Comparison of ENCODE assay signal across 9 cellular contexts in the genomic region with DNA sequence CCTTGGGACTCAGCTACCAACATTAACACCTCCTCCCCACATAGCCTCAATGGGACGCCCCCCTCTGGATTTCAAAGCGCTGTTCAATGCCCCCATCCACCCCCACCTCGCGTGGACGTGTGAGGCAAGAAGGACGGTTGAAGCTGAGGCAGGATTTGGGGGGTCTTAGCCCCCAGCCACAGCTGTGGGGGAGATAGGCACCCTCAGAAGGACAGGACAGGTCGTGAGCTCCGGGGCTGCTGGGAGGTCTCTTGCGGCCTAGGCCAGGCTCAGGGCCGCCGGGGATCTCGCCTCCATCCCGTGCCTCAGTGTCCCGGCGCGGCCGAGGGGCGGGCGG. TPM values are rescaled to one million over a fixed set of nuclear protein-coding genes. Genes with fewer than 3 reads are reported as not detected.
DNase-seq lines count a peak whose midpoint lies in the region; TF ChIP-seq lines count a peak whose summit lies in the region.
"Had no signal": no experiment of that assay in that cellular context is flagged by ENCODE, and none has a peak within 500 bp of the region (broad histone marks: within the 10 kb centered on the region; RNA-seq: fewer than 3 reads in every experiment).

No MANE protein-coding gene starts in this region.

- no peak overlapping the region for H2BK5ac ChIP-seq in mesendoderm (ENCODE audit: low read length)

- peak overlapping the region; percentile 39 for H3K27ac ChIP-seq in mesendoderm (ENCODE audit: low read depth, low read length)

- H3K27me3 ChIP-seq in mesendoderm (ENCODE audit: insufficient read depth, low read length, poor library complexity): no peaks in the 10 kb centered on the region

- H3K4me1 Mint-ChIP-seq in type B pancreatic cell (ENCODE audit: unreplicated experiment): peaks cover 6% of the 10 kb centered on the region

- H3K9me3 Mint-ChIP-seq in type B pancreatic cell: no peaks in the 10 kb centered on the region

- peaks cover 11% of the 10 kb centered on the region for H3K4me1 ChIP-seq in mesendoderm (ENCODE audit: control insufficient read depth, low read depth, low read length)

- H3K23ac ChIP-seq in mesendoderm (ENCODE audit: low read length): peak overlapping the region; percentile 72

- no peaks in the 10 kb centered on the region for H3K36me3 ChIP-seq in mesendoderm (ENCODE audit: control insufficient read depth, insufficient read depth, low read length)

- DNase-seq in activated gamma-delta T cell treated with Interleukin-2 at 50 U/mL for 16 hours: peak; percentile 5
- no peak for DNase-seq in activated gamma-delta T cell (lab: John Stamatoyannopoulos, UW)
- no peak for DNase-seq in astrocyte of the spinal cord (ENCODE audit: low read depth, low spot score)
- no peak for DNase-seq in mesendoderm
- DNase-seq in type B pancreatic cell (ENCODE audit: extremely low spot score, unreplicated experiment): no peak
- no peak for DNase-seq in NCI-H128 (lab: John Stamatoyannopoulos, UW; ENCODE audit: unreplicated experiment)
- no peak for DNase-seq in NCI-H748 treated with DMSO at 0.1 percent for 48 hours (lab: John Stamatoyannopoulos, UW)
- DNase-seq in NCI-H2171 treated with DMSO at 0.1 percent for 48 hours (lab: John Stamatoyannopoulos, UW): no peak
- DNase-seq: DMS79 had no signal

- in situ Hi-C loops in astrocyte of the spinal cord (cut with HindIII; ENCODE audit: low sequenced_read_pairs): no loop called here

- H4K8ac ChIP-seq in mesendoderm (ENCODE audit: low read depth, low read length): no peak overlapping the region

- peak overlapping the region; percentile 62 for H3K9ac ChIP-seq in mesendoderm (ENCODE audit: low read length)

- no peak overlapping the region for H4K5ac ChIP-seq in mesendoderm (ENCODE audit: low read length)

- no peak overlapping the region for H2BK120ac ChIP-seq in mesendoderm (ENCODE audit: low read depth, low read length)

- H3K18ac ChIP-seq in mesendoderm (ENCODE audit: low read length): peak overlapping the region; percentile 8

- no peaks in the 10 kb centered on the region for H3K36me3 Mint-ChIP-seq in type B pancreatic cell

- no peak overlapping the region for H3K4ac ChIP-seq in mesendoderm (ENCODE audit: low read depth, low read length)

- H3K79me2 ChIP-seq in mesendoderm (ENCODE audit: control insufficient read depth, insufficient read depth, low read length): no peaks in the 10 kb centered on the region

- no peak overlapping the region for H3K27ac Mint-ChIP-seq in type B pancreatic cell

- no CpG with 5 or more reads among the region's 19 CpGs for WGBS in mesendoderm (ENCODE audit: extremely low coverage, insufficient coverage, low lambda C conversion rate)

- H3K27me3 Mint-ChIP-seq in type B pancreatic cell: peaks cover 25% of the 10 kb centered on the region

- TF ChIP-seq CTCF in astrocyte of the spinal cord (IDR thresholded peaks at IDR 0.05; ENCODE audit: low read depth, low read length): no peak
- no peak for TF ChIP-seq CTCF in type B pancreatic cell (conservative IDR thresholded peaks at IDR 0.05)

- peak overlapping the region; percentile 59 for H3K4me2 ChIP-seq in mesendoderm (ENCODE audit: low read length)

- no peak overlapping the region for H2AK5ac ChIP-seq in mesendoderm (ENCODE audit: low read length)

- H2BK15ac ChIP-seq in mesendoderm (replicated peaks; ENCODE audit: low read depth): no peak overlapping the region

- no peaks in the 10 kb centered on the region for H3K79me1 ChIP-seq in mesendoderm (ENCODE audit: low read length)

- H3K56ac ChIP-seq in mesendoderm (ENCODE audit: low read length): peak overlapping the region; percentile 83

- H3K4me3 Mint-ChIP-seq in type B pancreatic cell: peak overlapping the region; percentile 78

- H3K4me3 ChIP-seq in astrocyte of the spinal cord (ENCODE audit: low read depth, low read length): peak overlapping the region; percentile 31
- H3K4me3 ChIP-seq in mesendoderm (ENCODE audit: low read length): no peak overlapping the region

RNA-seq across cellular contexts. Expression of a gene that starts 8.3 kb away (rescaled TPM):
- polyA plus RNA-seq in mesendoderm (2013, experiment 1 of 2): 0.10 TPM
- polyA plus RNA-seq in mesendoderm (2013, experiment 2 of 2): 0.04 TPM
- total RNA-seq in type B pancreatic cell (ENCODE audit: low replicate concordance): 0.22 TPM in 1 of 2 replicates, not detected in the other

RNA-seq across cellular contexts. Expression of a gene that starts 23.0 kb away (rescaled TPM):
- 45.2 TPM for polyA plus RNA-seq in mesendoderm (2013, experiment 1 of 2)
- polyA plus RNA-seq in mesendoderm (2013, experiment 2 of 2): 44.8 TPM
- 54.7 and 75.4 TPM in 2 replicates for total RNA-seq in type B pancreatic cell (ENCODE audit: low replicate concordance)

RNA-seq across cellular contexts. Expression of a gene that starts 35.5 kb away (rescaled TPM):
- polyA plus RNA-seq in mesendoderm (2013, experiment 1 of 2): 34.1 TPM
- 34.4 TPM for polyA plus RNA-seq in mesendoderm (2013, experiment 2 of 2)
- 82.9 and 99.5 TPM in 2 replicates for total RNA-seq in type B pancreatic cell (ENCODE audit: low replicate concordance)

RNA-seq across cellular contexts. Expression of a gene that starts 45.0 kb away (rescaled TPM):
- polyA plus RNA-seq in mesendoderm (2013, experiment 1 of 2): 90.2 TPM
- 93.0 TPM for polyA plus RNA-seq in mesendoderm (2013, experiment 2 of 2)
- 44.3 and 58.6 TPM in 2 replicates for total RNA-seq in type B pancreatic cell (ENCODE audit: low replicate concordance)

RNA-seq across cellular contexts. Expression of a gene that starts 49.1 kb away (rescaled TPM):
- 277 TPM for polyA plus RNA-seq in mesendoderm (2013, experiment 1 of 2)
- polyA plus RNA-seq in mesendoderm (2013, experiment 2 of 2): 277 TPM
- 316 and 336 TPM in 2 replicates for total RNA-seq in type B pancreatic cell (ENCODE audit: low replicate concordance)
